ENCODE assay signal across 1 cellular context in the genomic region with DNA sequence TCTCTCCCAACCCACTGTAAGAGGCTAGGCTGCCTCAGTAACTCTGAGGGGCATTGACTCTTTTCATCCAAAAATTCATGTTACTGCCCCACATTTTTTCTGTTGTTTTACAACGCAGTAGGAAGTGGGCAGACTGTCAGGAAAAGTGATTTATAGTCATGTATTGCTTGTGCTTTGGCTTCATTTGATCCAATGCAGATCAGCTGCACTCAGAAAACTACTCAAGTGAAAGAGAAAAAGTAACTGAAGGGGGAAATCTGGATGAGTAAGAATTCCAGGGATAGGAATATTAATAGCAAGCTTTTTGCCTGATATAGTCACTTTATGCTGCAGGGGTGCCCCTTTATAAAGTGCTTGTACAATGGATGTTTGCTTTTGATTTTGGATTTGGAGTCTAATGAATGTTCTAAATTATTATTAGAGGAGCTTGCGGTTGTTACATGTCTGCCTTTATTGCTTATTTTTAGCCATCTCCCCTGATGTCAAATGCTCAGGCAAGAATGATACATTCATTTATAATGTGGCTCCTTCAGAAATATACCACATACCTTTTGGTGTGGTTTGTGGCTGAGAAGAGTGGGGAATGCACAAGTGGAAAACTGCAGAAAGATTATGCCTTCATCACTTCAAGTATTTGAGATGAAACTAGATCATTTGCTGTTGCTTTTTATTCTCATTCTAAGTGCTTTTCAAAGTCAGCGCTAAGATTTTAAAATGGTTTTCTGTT.
TF ChIP-seq lines count a peak whose summit lies in the region.

No MANE protein-coding gene starts in this region.

TF ChIP-seq in IMR-90, 13 proteins besides CTCF, POLR2A, EP300 and RAD21:
- no peak for TF ChIP-seq MAZ (IDR thresholded peaks at IDR 0.05; ENCODE audit: borderline replicate concordance, low read depth, low read length)
- no peak for TF ChIP-seq MXI1 (IDR thresholded peaks at IDR 0.05; ENCODE audit: borderline replicate concordance, low read depth, low read length)
- TF ChIP-seq RFX5 (IDR thresholded peaks at IDR 0.05; ENCODE audit: low read depth, low read length) = no peak
- TF ChIP-seq RCOR1 (IDR thresholded peaks at IDR 0.05; ENCODE audit: insufficient replicate concordance, low read length) = no peak
- TF ChIP-seq, protein P1, sequence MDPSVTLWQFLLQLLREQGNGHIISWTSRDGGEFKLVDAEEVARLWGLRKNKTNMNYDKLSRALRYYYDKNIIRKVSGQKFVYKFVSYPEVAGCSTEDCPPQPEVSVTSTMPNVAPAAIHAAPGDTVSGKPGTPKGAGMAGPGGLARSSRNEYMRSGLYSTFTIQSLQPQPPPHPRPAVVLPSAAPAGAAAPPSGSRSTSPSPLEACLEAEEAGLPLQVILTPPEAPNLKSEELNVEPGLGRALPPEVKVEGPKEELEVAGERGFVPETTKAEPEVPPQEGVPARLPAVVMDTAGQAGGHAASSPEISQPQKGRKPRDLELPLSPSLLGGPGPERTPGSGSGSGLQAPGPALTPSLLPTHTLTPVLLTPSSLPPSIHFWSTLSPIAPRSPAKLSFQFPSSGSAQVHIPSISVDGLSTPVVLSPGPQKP (IDR thresholded peaks at IDR 0.05; ENCODE audit: borderline replicate concordance, low read depth, low read length) = no peak
- no peak for TF ChIP-seq SMC3 (IDR thresholded peaks at IDR 0.05; ENCODE audit: low read depth, low read length)
- TF ChIP-seq NFE2L2 (IDR thresholded peaks at IDR 0.05; ENCODE audit: low read depth, low read length) = no peak
- TF ChIP-seq BHLHE40 (IDR thresholded peaks at IDR 0.05; ENCODE audit: low read depth, low read length) = no peak
- TF ChIP-seq CHD1 (IDR thresholded peaks at IDR 0.05; ENCODE audit: low read depth, low read length) = no peak
- no peak for TF ChIP-seq MAFK (IDR thresholded peaks at IDR 0.05; ENCODE audit: low read depth, low read length)
- no peak for TF ChIP-seq CEBPB (IDR thresholded peaks at IDR 0.05; ENCODE audit: low read depth, low read length)
- TF ChIP-seq, protein P2, sequence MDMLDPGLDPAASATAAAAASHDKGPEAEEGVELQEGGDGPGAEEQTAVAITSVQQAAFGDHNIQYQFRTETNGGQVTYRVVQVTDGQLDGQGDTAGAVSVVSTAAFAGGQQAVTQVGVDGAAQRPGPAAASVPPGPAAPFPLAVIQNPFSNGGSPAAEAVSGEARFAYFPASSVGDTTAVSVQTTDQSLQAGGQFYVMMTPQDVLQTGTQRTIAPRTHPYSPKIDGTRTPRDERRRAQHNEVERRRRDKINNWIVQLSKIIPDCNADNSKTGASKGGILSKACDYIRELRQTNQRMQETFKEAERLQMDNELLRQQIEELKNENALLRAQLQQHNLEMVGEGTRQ (IDR thresholded peaks at IDR 0.05; ENCODE audit: low read depth, low read length) = no peak
- TF ChIP-seq FOS (IDR thresholded peaks at IDR 0.05; ENCODE audit: low read depth, low read length) = no peak
